ENCODE assay signal across 8 cellular contexts in the genomic region with DNA sequence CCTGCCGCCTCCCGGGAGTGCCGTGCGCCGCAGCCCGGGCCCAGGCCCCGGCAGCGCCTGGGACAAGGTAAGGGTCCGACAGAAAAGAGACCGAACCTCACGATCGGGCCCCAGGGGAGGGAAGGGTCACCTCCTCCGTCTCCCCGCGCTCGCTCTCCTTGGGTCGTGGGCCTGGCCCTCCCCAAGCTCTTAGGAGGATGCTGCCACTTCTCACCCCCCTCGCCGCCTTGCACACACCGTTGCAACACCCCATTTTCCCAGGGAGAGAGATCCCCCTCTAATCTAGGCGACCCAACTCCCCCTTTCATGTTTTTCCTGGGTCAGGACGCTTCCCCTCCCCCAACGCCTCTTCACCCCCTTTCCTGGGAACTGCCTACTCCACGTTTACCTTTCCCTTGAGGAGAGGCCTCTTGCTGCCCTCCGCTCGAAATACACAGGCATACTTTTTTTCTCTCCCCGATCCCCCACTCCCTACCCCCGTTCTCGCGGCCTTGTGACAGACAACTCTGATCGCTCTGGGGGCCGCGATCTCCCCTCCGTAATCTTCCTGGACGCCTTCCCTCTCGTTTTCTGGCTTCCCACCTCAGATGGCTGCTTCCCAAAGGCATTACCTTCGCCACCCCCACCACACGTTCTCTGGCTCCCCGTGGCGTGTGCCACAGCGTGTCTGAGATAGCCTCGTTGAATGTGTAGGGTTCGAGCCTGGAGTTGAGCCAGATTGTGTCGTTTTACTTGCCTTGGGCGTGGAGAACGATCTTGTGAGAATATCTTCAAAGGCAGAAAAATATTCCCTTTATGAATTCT. TPM values are rescaled to one million over a fixed set of nuclear protein-coding genes. Genes with fewer than 3 reads are reported as not detected.
DNase-seq lines count a peak whose midpoint lies in the region; ATAC-seq, FAIRE-seq and TF ChIP-seq lines count a peak whose summit lies in the region.

No MANE protein-coding gene starts in this region.

- in situ Hi-C loops in HepG2 (cut with HindIII; ENCODE audit: extremely low pct_ligation_motif_present, low pct_unique_long_range_greater_than_20kb), result no loop called here

- under 1% methylated on average over 45 of the region's 46 CpGs for WGBS in HUES64
- WGBS in HepG2 (ENCODE audit: low lambda C conversion rate), result under 1% methylated on average over 33 of the region's 46 CpGs

- no peaks in the 10 kb centered on the region for H3K27me3 Mint-ChIP-seq in CD8-positive, alpha-beta T cell (ENCODE audit: low read depth)
- no peaks in the 10 kb centered on the region for H3K27me3 Mint-ChIP-seq in WTC11 (ENCODE audit: low read depth)

- H3K4me3 Mint-ChIP-seq in CD8-positive, alpha-beta T cell, result peak overlapping the region; percentile 94
- H3K4me3 Mint-ChIP-seq in WTC11, result peak overlapping the region; percentile 100

- TF ChIP-seq CTCF in CD8-positive, alpha-beta T cell (IDR thresholded peaks at IDR 0.05), result no peak
- TF ChIP-seq CTCF in WTC11 (IDR thresholded peaks at IDR 0.05) (no peak), choroid plexus epithelial cell (conservative IDR thresholded peaks at IDR 0.05; ENCODE audit: low read depth, low read length) (no peak), HepG2 (CRISPR knock-in tag; IDR thresholded peaks at IDR 0.05) (no peak)

- POLR2A ChIA-PET in CD8-positive, alpha-beta T cell (lab: Charles Lee), result interaction anchor here (1.6 to 6.3 kb wide), 7 partner anchors 18 to 535 kb away, joined by 3 to 81 read pairs (median 10); partner anchors contain the start of genes ARPC4, CRELD1, MTMR14 and TADA3
- POLR2A ChIA-PET in WTC11 (lab: Charles Lee) (interaction anchor here (0.5 to 4.6 kb wide), 4 partner anchors 9 to 42 kb away, joined by 3 to 36 read pairs (median 5); partner anchors contain the start of gene THUMPD3), HepG2 (lab: Yijun Ruan, JAX) (interaction anchor here (1.0 to 5.8 kb wide), 8 partner anchors 10 to 417 kb away, joined by 3 to 112 read pairs (median 14); partner anchors contain the start of gene THUMPD3)

- H3K9me3 ChIP-seq in CD8-positive, alpha-beta T cell (ENCODE audit: low read length), result no peaks in the 10 kb centered on the region
- H3K9me3 ChIP-seq in HUES64 (ENCODE audit: insufficient read depth, low read depth, low read length), result no peaks in the 10 kb centered on the region
- no peaks in the 10 kb centered on the region for H3K9me3 ChIP-seq in HepG2 (ENCODE audit: low read length)

- H3K4me1 Mint-ChIP-seq in CD8-positive, alpha-beta T cell (ENCODE audit: low read depth), result peaks cover 73% of the 10 kb centered on the region
- peaks cover 61% of the 10 kb centered on the region for H3K4me1 Mint-ChIP-seq in WTC11

- H3K9ac ChIP-seq in HUES64 (ENCODE audit: low read depth, low read length), result peak overlapping the region; percentile 99
- peak overlapping the region; percentile 100 for H3K9ac ChIP-seq in HepG2 (ENCODE audit: insufficient read depth, low read depth, low read length)

- TF ChIP-seq POLR2A in HepG2 (IDR thresholded peaks at IDR 0.05; ENCODE audit: insufficient read depth in 1 of 2, low read depth in 2 of 2, low read length in 2 of 2), result peak in 1 of 2 experiments; percentile 49; a peak in 3 of 4 replicates

- TF ChIP-seq EP300 in HepG2 (IDR thresholded peaks at IDR 0.05; ENCODE audit: low read depth in 2 of 2, low read length in 2 of 2) (no peak), HepG2 (CRISPR knock-in tag; IDR thresholded peaks at IDR 0.05; ENCODE audit: borderline replicate concordance) (no peak)

- peak overlapping the region; percentile 97 for H3K27ac Mint-ChIP-seq in CD8-positive, alpha-beta T cell
- peak overlapping the region; percentile 100 for H3K27ac Mint-ChIP-seq in WTC11

- H4K20me1 ChIP-seq in HepG2 (ENCODE audit: insufficient read depth, low read length), result peaks cover 73% of the 10 kb centered on the region

- no peak for FAIRE-seq in HepG2 (lab: Jason Lieb, UNC)

- no peak overlapping the region for H2AFZ ChIP-seq in HepG2 (ENCODE audit: low read length)

- no peaks in the 10 kb centered on the region for H3K27me3 ChIP-seq in CD8-positive, alpha-beta T cell (ENCODE audit: insufficient read depth, low read length)
- H3K27me3 ChIP-seq in HUES64 (ENCODE audit: insufficient read depth, low read length) (no peaks in the 10 kb centered on the region), HepG2 (ENCODE audit: control insufficient read depth in 1 of 2, insufficient read depth in 2 of 2, low read length in 2 of 2) (no peaks in the 10 kb centered on the region; a peak in 1 of 5 replicates)

- H3K36me3 Mint-ChIP-seq in CD8-positive, alpha-beta T cell, result peaks cover 40% of the 10 kb centered on the region
- peaks cover 31% of the 10 kb centered on the region for H3K36me3 Mint-ChIP-seq in WTC11

- ATAC-seq in CD8-positive, alpha-beta T cell, result no peak
- ATAC-seq in WTC11 (no peak), HepG2 (no peak), HG03342 (IDR thresholded peaks at IDR 0.05; ENCODE audit: unreplicated experiment) (no peak), HG03521 (IDR thresholded peaks at IDR 0.05; ENCODE audit: unreplicated experiment) (no peak)

- BruUV-seq in HepG2 (replicated peaks; lab: Mats Ljungman, UMichigan), result no TSS peak

- peaks cover 87% of the 10 kb centered on the region for H3K79me2 ChIP-seq in HepG2 (ENCODE audit: insufficient read depth, low read length)

- H3K4me1 ChIP-seq in CD8-positive, alpha-beta T cell (ENCODE audit: insufficient read depth, low read length), result peaks cover 69% of the 10 kb centered on the region
- peaks cover 51% of the 10 kb centered on the region for H3K4me1 ChIP-seq in HUES64 (ENCODE audit: insufficient read depth, low read length)
- peaks cover 60% of the 10 kb centered on the region for H3K4me1 ChIP-seq in HepG2 (ENCODE audit: insufficient read depth, low read length)

- H3K27ac ChIP-seq in CD8-positive, alpha-beta T cell (ENCODE audit: low read depth, low read length), result peak overlapping the region; percentile 88
- peak overlapping the region; percentile 99 for H3K27ac ChIP-seq in HUES64 (ENCODE audit: low read depth, low read length)
- H3K27ac ChIP-seq in HepG2 (ENCODE audit: extremely low read length, insufficient read depth, low read length), result peak overlapping the region; percentile 99

- H3K4me3 ChIP-seq in CD8-positive, alpha-beta T cell (ENCODE audit: low read depth, low read length), result peak overlapping the region; percentile 93
- H3K4me3 ChIP-seq in HUES64 (ENCODE audit: low read length) (peak overlapping the region; percentile 98), choroid plexus epithelial cell (ENCODE audit: low read depth, low read length) (peak overlapping the region; percentile 98), HepG2 (replicated peaks in 1 of 3; ENCODE audit: insufficient read depth in 1 of 3, low read depth in 2 of 3, low read length in 3 of 3) (peak overlapping the region; percentile 95 to 100 (median 96))

- CTCF ChIA-PET in CD8-positive, alpha-beta T cell (lab: Charles Lee), result interaction anchor here (2.6 kb wide), 1 partner anchor 45 kb away, joined by 8 read pairs; no protein-coding TSS in a partner anchor
- CTCF ChIA-PET in WTC11 (lab: Charles Lee), result interaction anchor here (1.0 to 3.7 kb wide), 2 partner anchors 35 to 45 kb away, joined by 3 to 13 read pairs; partner anchors contain the start of gene THUMPD3
- CTCF ChIA-PET in HepG2 (lab: Yijun Ruan, JAX; ENCODE audit: low intra/inter-chr PET ratio, low total read pairs), result no interaction called here

- intact Hi-C loops in CD8-positive, alpha-beta T cell (cut with DNase I, micrococcal nuclease), result loop anchor here (1.0 to 10.0 kb wide), 8 partner anchors 25 to 847 kb away; partner anchors contain the start of genes TADA3 (in 2 of the 2), THUMPD3 (in 2 of the 2), ARPC4 (in 1 of the 2) and JAGN1 (in 1 of the 2)
- intact Hi-C loops in HepG2 (cut with micrococcal nuclease; ENCODE audit: unreplicated experiment), result loop anchor here (1.0 kb wide), 2 partner anchors 24 to 35 kb away; partner anchors contain the start of gene THUMPD3

- peak overlapping the region; percentile 95 for H3K4me2 ChIP-seq in HepG2 (ENCODE audit: low read depth, low read length)

- H3K36me3 ChIP-seq in CD8-positive, alpha-beta T cell (ENCODE audit: insufficient read depth, low read length), result peaks cover 12% of the 10 kb centered on the region
- H3K36me3 ChIP-seq in HUES64 (ENCODE audit: insufficient read depth, low read length), result peaks cover 24% of the 10 kb centered on the region
- H3K36me3 ChIP-seq in HepG2 (replicated peaks in 1 of 2; ENCODE audit: control insufficient read depth in 1 of 2, insufficient read depth in 2 of 2, low read length in 2 of 2), result peaks cover 2 to 23% of the 10 kb centered on the region in 2 experiments; a peak in 4 of 5 replicates

- no peaks in the 10 kb centered on the region for H3K9me3 Mint-ChIP-seq in CD8-positive, alpha-beta T cell
- H3K9me3 Mint-ChIP-seq in WTC11, result no peaks in the 10 kb centered on the region

- TF ChIP-seq RAD21 in HepG2 (CRISPR knock-in tag; IDR thresholded peaks at IDR 0.05), result no peak; the same call in 1 of the 2 replicates

- peak in 5 of 7 experiments; percentile 14 to 52 (median 26) for DNase-seq in CD8-positive, alpha-beta T cell
- DNase-seq in WTC11 (ENCODE audit: low spot score), result peak; percentile 26
- peak; percentile 45 for DNase-seq in choroid plexus epithelial cell (ENCODE audit: low read depth)
- DNase-seq in HepG2 (ENCODE audit: low spot score), result peak; percentile 40
- peak in 2 of 3 experiments; percentile 20 to 22 for DNase-seq in stimulated activated CD4-positive, alpha-beta T cell treated with anti-CD3 and anti-CD28 coated beads, TNF-alpha, amount 100 ng/mL, for 4 hours (ENCODE audit: low read depth in 3 of 3)

RNA-seq across cellular contexts. Expression of gene SETD5, which starts 0.7 kb away (rescaled TPM):
- total RNA-seq in CD8-positive, alpha-beta T cell, result 10 to 100 TPM; 56.7 to 58.9 TPM
- 111 TPM for polyA plus RNA-seq in HUES64 (2013, experiment 1 of 2)
- 141 TPM for polyA plus RNA-seq in HUES64 (2013, experiment 2 of 2)
- total RNA-seq in WTC11 (2021) (247 to 279 TPM (median 268 TPM) in 3 replicates), HepG2 (2016; rRNA removed; fragmentation: Illumina TruSeq; extraction: Trizol) (40.6 and 46.8 TPM in 2 replicates)
- total RNA-seq in HepG2 (2016; cell fraction: cytosol; rRNA removed; fragmentation: Illumina TruSeq; extraction: Trizol; ENCODE audit: low read depth), result 26.3 and 27.9 TPM in 2 replicates
- total RNA-seq in HepG2 (2016; cell fraction: insoluble cytoplasmic fraction; rRNA removed; fragmentation: Illumina TruSeq; extraction: Trizol), result 35.8 and 43.9 TPM in 2 replicates
- total RNA-seq in HepG2 (2016; cell fraction: membrane; rRNA removed; fragmentation: Illumina TruSeq; extraction: Trizol), result 26.2 and 27.3 TPM in 2 replicates
- total RNA-seq in HepG2 (2016; cell fraction: nucleus; rRNA removed; fragmentation: Illumina TruSeq; extraction: Trizol), result 98.3 and 114 TPM in 2 replicates
- 79.8 and 95.8 TPM in 2 replicates for polyA plus RNA-seq in HepG2 (2011; rRNA removed)
- 26.9 and 32.4 TPM in 2 replicates for polyA plus RNA-seq in HepG2 (2011; cell fraction: cytosol; rRNA removed)
- polyA plus RNA-seq in HepG2 (2011; cell fraction: nucleus; rRNA removed), result 146 and 182 TPM in 2 replicates
- 71.2 and 71.4 TPM in 2 replicates for polyA plus RNA-seq in HepG2 (2012)
- 1.9 and 2.5 TPM in 2 replicates for polyA plus RNA-seq in HepG2 (2016; cell fraction: cytosol; fragmentation: Illumina TruSeq; extraction: Trizol; ENCODE audit: low read depth)
- 30.4 and 34.5 TPM in 2 replicates for polyA plus RNA-seq in HepG2 (2016; cell fraction: insoluble cytoplasmic fraction; fragmentation: Illumina TruSeq; extraction: Trizol; ENCODE audit: low read depth)
- polyA plus RNA-seq in HepG2 (2016; cell fraction: membrane; fragmentation: Illumina TruSeq; extraction: Trizol; ENCODE audit: low read depth), result 7.4 and 7.5 TPM in 2 replicates
- 137 and 159 TPM in 2 replicates for polyA plus RNA-seq in HepG2 (2016; cell fraction: nucleus; fragmentation: Illumina TruSeq; extraction: Trizol; ENCODE audit: insufficient read depth, low read depth)
- polyA minus RNA-seq in HepG2 (2011; rRNA and poly(A)+ RNA removed; ENCODE audit: low replicate concordance), result 83.8 and 106 TPM in 2 replicates
- 48.4 and 58.5 TPM in 2 replicates for polyA minus RNA-seq in HepG2 (2011; cell fraction: cytosol; rRNA and poly(A)+ RNA removed)
- polyA minus RNA-seq in HepG2 (2011; cell fraction: nucleus; rRNA and poly(A)+ RNA removed), result 243 and 288 TPM in 2 replicates

RNA-seq across cellular contexts. Expression of gene THUMPD3, which starts 35.3 kb away (rescaled TPM):
- total RNA-seq in CD8-positive, alpha-beta T cell, result 10 to 100 TPM; 84.1 to 84.3 TPM
- polyA plus RNA-seq in HUES64 (2013, experiment 1 of 2), result 54.2 TPM
- 76.2 TPM for polyA plus RNA-seq in HUES64 (2013, experiment 2 of 2)
- total RNA-seq in WTC11 (2021), result 55.2 to 67.5 TPM (median 66.0 TPM) in 3 replicates
- 44.1 and 62.4 TPM in 2 replicates for total RNA-seq in HepG2 (2016; rRNA removed; fragmentation: Illumina TruSeq; extraction: Trizol)
- total RNA-seq in HepG2 (2016; cell fraction: cytosol; rRNA removed; fragmentation: Illumina TruSeq; extraction: Trizol; ENCODE audit: low read depth), result 10.2 and 11.1 TPM in 2 replicates
- total RNA-seq in HepG2 (2016; cell fraction: insoluble cytoplasmic fraction; rRNA removed; fragmentation: Illumina TruSeq; extraction: Trizol), result 47.7 and 61.2 TPM in 2 replicates
- 24.6 and 30.2 TPM in 2 replicates for total RNA-seq in HepG2 (2016; cell fraction: membrane; rRNA removed; fragmentation: Illumina TruSeq; extraction: Trizol)
- total RNA-seq in HepG2 (2016; cell fraction: nucleus; rRNA removed; fragmentation: Illumina TruSeq; extraction: Trizol), result 22.3 and 26.8 TPM in 2 replicates
- polyA plus RNA-seq in HepG2 (2011; rRNA removed), result 27.5 and 31.2 TPM in 2 replicates
- 18.8 and 24.9 TPM in 2 replicates for polyA plus RNA-seq in HepG2 (2011; cell fraction: cytosol; rRNA removed)
- 16.7 and 17.6 TPM in 2 replicates for polyA plus RNA-seq in HepG2 (2011; cell fraction: nucleus; rRNA removed)
- polyA plus RNA-seq in HepG2 (2012), result 27.5 and 34.5 TPM in 2 replicates
- polyA plus RNA-seq in HepG2 (2016; cell fraction: cytosol; fragmentation: Illumina TruSeq; extraction: Trizol; ENCODE audit: low read depth), result 4.9 and 5.9 TPM in 2 replicates
- 49.5 and 53.5 TPM in 2 replicates for polyA plus RNA-seq in HepG2 (2016; cell fraction: insoluble cytoplasmic fraction; fragmentation: Illumina TruSeq; extraction: Trizol; ENCODE audit: low read depth)
- 11.9 and 13.1 TPM in 2 replicates for polyA plus RNA-seq in HepG2 (2016; cell fraction: membrane; fragmentation: Illumina TruSeq; extraction: Trizol; ENCODE audit: low read depth)
- polyA plus RNA-seq in HepG2 (2016; cell fraction: nucleus; fragmentation: Illumina TruSeq; extraction: Trizol; ENCODE audit: insufficient read depth, low read depth), result 29.7 and 33.3 TPM in 2 replicates
- polyA minus RNA-seq in HepG2 (2011; rRNA and poly(A)+ RNA removed; ENCODE audit: low replicate concordance), result 39.3 and 55.9 TPM in 2 replicates
- 30.0 and 31.3 TPM in 2 replicates for polyA minus RNA-seq in HepG2 (2011; cell fraction: cytosol; rRNA and poly(A)+ RNA removed)
- polyA minus RNA-seq in HepG2 (2011; cell fraction: nucleus; rRNA and poly(A)+ RNA removed), result 23.6 and 35.3 TPM in 2 replicates
